1 cellular context compared by ENCODE assay signal in the genomic region with DNA sequence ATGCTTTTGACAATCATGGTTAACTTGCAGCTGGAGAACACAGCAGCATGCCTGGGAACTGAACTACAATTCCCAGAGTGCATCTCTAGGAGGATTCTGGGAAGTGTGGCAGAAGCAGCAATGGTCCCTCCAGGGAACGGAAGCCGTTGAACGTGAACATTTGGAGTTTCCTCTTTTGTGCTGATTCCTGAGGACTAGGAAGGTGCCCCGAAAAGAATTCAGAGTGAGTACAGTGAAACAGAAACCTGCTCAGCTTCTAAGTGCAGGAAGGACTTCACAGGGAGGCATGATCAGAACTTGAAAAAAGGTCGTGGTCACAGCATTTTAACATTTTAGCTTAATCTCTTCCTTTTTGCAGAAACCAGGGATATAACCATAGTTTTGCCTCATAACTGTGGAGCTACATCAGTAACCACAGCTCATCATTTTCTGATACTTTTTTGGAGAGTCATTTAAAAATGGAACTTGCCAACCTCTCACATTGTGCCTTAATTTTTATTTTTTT.
A peak's percentile ranks its signal among the peaks of the same experiment; 100 is the strongest.
TF ChIP-seq lines count a peak whose summit lies in the region.

A gene (plus strand): TSS at position 111 of the 505 bp plus-strand sequence. CDS start 3,911 bp downstream, outside the sequence.

TF ChIP-seq in H1, 55 proteins besides CTCF, POLR2A, EP300 and RAD21:
- no peak for TF ChIP-seq CBX5 (IDR thresholded peaks at IDR 0.05; ENCODE audit: low read depth, low read length)
- 0 out of 4 replicates have a peak, but pooled peaks have one; percentile 41 to 59 for TF ChIP-seq SIN3A (conservative IDR thresholded peaks at IDR 0.05 in 1 of 2, IDR thresholded peaks at IDR 0.05 in 1 of 2; ENCODE audit: low read depth in 1 of 2, low read length in 2 of 2)
- TF ChIP-seq CHD2 (IDR thresholded peaks at IDR 0.05; ENCODE audit: low read length): no peak
- TF ChIP-seq, protein P1, sequence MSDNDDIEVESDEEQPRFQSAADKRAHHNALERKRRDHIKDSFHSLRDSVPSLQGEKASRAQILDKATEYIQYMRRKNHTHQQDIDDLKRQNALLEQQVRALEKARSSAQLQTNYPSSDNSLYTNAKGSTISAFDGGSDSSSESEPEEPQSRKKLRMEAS (IDR thresholded peaks at IDR 0.05): no peak
- no peak for TF ChIP-seq TEAD4 (IDR thresholded peaks at IDR 0.05; ENCODE audit: low read depth, low read length)
- TF ChIP-seq ASH2L (IDR thresholded peaks at IDR 0.05; ENCODE audit: low read length): peak; percentile 31
- no peak for TF ChIP-seq HDAC6 (IDR thresholded peaks at IDR 0.05; ENCODE audit: low read depth, low read length)
- TF ChIP-seq TAF7 (optimal IDR thresholded peaks at IDR 0.05; ENCODE audit: borderline replicate concordance, low read depth, low read length): peak; percentile 14
- TF ChIP-seq CREB1 (IDR thresholded peaks at IDR 0.05): no peak
- TF ChIP-seq SUZ12 (IDR thresholded peaks at IDR 0.05; ENCODE audit: low read length): no peak
- TF ChIP-seq, protein P2, sequence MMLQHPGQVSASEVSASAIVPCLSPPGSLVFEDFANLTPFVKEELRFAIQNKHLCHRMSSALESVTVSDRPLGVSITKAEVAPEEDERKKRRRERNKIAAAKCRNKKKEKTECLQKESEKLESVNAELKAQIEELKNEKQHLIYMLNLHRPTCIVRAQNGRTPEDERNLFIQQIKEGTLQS (IDR thresholded peaks at IDR 0.05; ENCODE audit: insufficient read depth, low read depth, low read length): no peak
- TF ChIP-seq KDM1A (IDR thresholded peaks at IDR 0.05; ENCODE audit: borderline replicate concordance, low read length): no peak
- peak; percentile 68 for TF ChIP-seq TAF1 (IDR thresholded peaks at IDR 0.05; ENCODE audit: low read depth, low read length)
- TF ChIP-seq SAP30 (IDR thresholded peaks at IDR 0.05; ENCODE audit: insufficient read depth, insufficient replicate concordance, low read length): no peak
- no peak for TF ChIP-seq EZH2 (IDR thresholded peaks at IDR 0.05; ENCODE audit: low read depth, low read length, severe bottlenecking)
- no peak for TF ChIP-seq GTF2F1 (IDR thresholded peaks at IDR 0.05; ENCODE audit: borderline replicate concordance, low read depth, low read length)
- 0 out of 2 replicates have a peak, but pooled peaks have one; percentile 59 for TF ChIP-seq TCF12 (IDR thresholded peaks at IDR 0.05; ENCODE audit: low read depth, low read length)
- TF ChIP-seq, protein P3, sequence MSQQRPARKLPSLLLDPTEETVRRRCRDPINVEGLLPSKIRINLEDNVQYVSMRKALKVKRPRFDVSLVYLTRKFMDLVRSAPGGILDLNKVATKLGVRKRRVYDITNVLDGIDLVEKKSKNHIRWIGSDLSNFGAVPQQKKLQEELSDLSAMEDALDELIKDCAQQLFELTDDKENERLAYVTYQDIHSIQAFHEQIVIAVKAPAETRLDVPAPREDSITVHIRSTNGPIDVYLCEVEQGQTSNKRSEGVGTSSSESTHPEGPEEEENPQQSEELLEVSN (IDR thresholded peaks at IDR 0.05): no peak
- TF ChIP-seq SIRT6 (IDR thresholded peaks at IDR 0.05; ENCODE audit: low read length): no peak
- TF ChIP-seq SP2 (IDR thresholded peaks at IDR 0.05; ENCODE audit: low read length): no peak
- TF ChIP-seq JUN (IDR thresholded peaks at IDR 0.05; ENCODE audit: low read depth, low read length): no peak
- TF ChIP-seq SP4 (IDR thresholded peaks at IDR 0.05; ENCODE audit: low read length): no peak
- peak; percentile 99 for TF ChIP-seq SIX5 (IDR thresholded peaks at IDR 0.05; ENCODE audit: low read depth, low read length)
- TF ChIP-seq, protein P4, sequence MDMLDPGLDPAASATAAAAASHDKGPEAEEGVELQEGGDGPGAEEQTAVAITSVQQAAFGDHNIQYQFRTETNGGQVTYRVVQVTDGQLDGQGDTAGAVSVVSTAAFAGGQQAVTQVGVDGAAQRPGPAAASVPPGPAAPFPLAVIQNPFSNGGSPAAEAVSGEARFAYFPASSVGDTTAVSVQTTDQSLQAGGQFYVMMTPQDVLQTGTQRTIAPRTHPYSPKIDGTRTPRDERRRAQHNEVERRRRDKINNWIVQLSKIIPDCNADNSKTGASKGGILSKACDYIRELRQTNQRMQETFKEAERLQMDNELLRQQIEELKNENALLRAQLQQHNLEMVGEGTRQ (IDR thresholded peaks at IDR 0.05; ENCODE audit: low read length): no peak
- peak; percentile 89 for TF ChIP-seq YY1 (IDR thresholded peaks at IDR 0.05; ENCODE audit: low read depth, low read length)
- no peak for TF ChIP-seq MAFK (IDR thresholded peaks at IDR 0.05; ENCODE audit: low read depth, low read length)
- peak; percentile 65 for TF ChIP-seq POLR2AphosphoS5 (IDR thresholded peaks at IDR 0.05; ENCODE audit: low read depth, low read length)
- no peak for TF ChIP-seq KDM4A (IDR thresholded peaks at IDR 0.05; ENCODE audit: low read depth, low read length, severe bottlenecking)
- no peak for TF ChIP-seq CBX8 (IDR thresholded peaks at IDR 0.05; ENCODE audit: borderline replicate concordance, low read depth, low read length)
- no peak for TF ChIP-seq PHF8 (conservative IDR thresholded peaks at IDR 0.05; ENCODE audit: low read depth, low read length)
- TF ChIP-seq BRCA1 (IDR thresholded peaks at IDR 0.05; ENCODE audit: low read depth, low read length): no peak
- TF ChIP-seq FOSL1 (IDR thresholded peaks at IDR 0.05; ENCODE audit: insufficient read depth, low read depth, low read length): no peak
- TF ChIP-seq NRF1 (IDR thresholded peaks at IDR 0.05; ENCODE audit: low read depth, low read length): no peak
- TF ChIP-seq EGR1 (IDR thresholded peaks at IDR 0.05; ENCODE audit: borderline replicate concordance, low read depth, low read length): no peak
- TF ChIP-seq JUND (IDR thresholded peaks at IDR 0.05; ENCODE audit: low read length): no peak
- TF ChIP-seq CEBPB (IDR thresholded peaks at IDR 0.05; ENCODE audit: low read depth, low read length): no peak
- TF ChIP-seq RBBP5 (IDR thresholded peaks at IDR 0.05; ENCODE audit: borderline replicate concordance, low read depth, low read length): no peak
- TF ChIP-seq KDM5A (IDR thresholded peaks at IDR 0.05; ENCODE audit: low read length): no peak
- peak; percentile 63 for TF ChIP-seq TBP (IDR thresholded peaks at IDR 0.05; ENCODE audit: low read depth, low read length)
- TF ChIP-seq HDAC2 (IDR thresholded peaks at IDR 0.05; ENCODE audit: borderline replicate concordance in 1 of 2, low read depth in 2 of 2, low read length in 2 of 2): no peak
- no peak for TF ChIP-seq BACH1 (IDR thresholded peaks at IDR 0.05; ENCODE audit: low read length)
